ENCODE assay signal across 8 cellular contexts in the genomic region with DNA sequence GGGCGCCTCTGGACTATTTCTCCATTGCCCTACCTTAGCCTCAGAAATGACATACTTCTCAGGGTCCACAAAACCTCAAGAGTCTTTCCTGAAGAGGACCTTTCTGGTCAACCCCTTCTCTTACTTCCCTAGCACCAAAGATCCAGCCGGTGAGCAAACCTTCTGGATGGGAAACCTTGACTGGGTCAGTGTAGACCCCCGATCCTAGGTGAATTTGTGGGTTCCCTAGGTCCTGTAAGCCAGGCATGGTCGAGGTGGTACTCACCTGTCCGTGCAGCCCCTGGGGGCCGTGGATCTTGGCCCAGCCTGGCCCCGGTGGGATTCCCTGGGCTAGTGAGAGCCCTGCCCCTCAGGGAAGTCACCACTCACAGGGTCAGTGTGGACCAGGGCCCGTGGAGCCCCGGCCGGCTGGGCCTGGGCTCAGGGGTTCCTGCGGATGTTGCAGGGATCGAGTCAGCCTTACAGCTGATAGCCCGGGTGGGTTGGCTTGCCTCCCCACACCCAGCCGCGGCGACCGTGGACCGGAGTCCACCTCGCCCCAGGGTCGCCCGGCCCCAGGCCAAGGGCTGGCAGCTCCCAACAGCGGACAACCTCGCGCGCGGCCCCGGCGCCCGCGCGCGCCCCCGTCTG. TPM values are rescaled to one million over a fixed set of nuclear protein-coding genes. Genes with fewer than 3 reads are reported as not detected.
DNase-seq lines count a peak whose midpoint lies in the region; ATAC-seq and TF ChIP-seq lines count a peak whose summit lies in the region.

No MANE protein-coding gene starts in this region.

- H3K36me3 ChIP-seq in PC-3 (ENCODE audit: low read depth, low read length) (peaks cover 19% of the 10 kb centered on the region), neuron (ENCODE audit: insufficient read depth, low read length) (peaks cover 35% of the 10 kb centered on the region)

- H3K27ac ChIP-seq in PC-3 (ENCODE audit: low read length), result no peak overlapping the region

- intact Hi-C loops in PC-3 (cut with micrococcal nuclease), result loop anchor here (1.0 kb wide), 1 partner anchor 20 kb away; no protein-coding TSS in a partner anchor

- no TSS peak for BruUV-seq in PC-3 (replicated peaks; lab: Mats Ljungman, UMichigan)

- H3K9ac ChIP-seq in PC-3 (ENCODE audit: low read length), result peak overlapping the region; percentile 86

- ATAC-seq in GM18511 (IDR thresholded peaks at IDR 0.05; ENCODE audit: unreplicated experiment) (peak; percentile 47), HG02588 (IDR thresholded peaks at IDR 0.05; ENCODE audit: unreplicated experiment) (peak; percentile 39), PC-3 (peak; percentile 26)

- no peaks in the 10 kb centered on the region for H3K9me2 ChIP-seq in PC-3 (replicated peaks; ENCODE audit: low read length)

- H2AFZ ChIP-seq in PC-3 (ENCODE audit: low read length) (peak overlapping the region; percentile 89), neuron (ENCODE audit: low read depth, low read length) (peak overlapping the region; percentile 57)

- H3K9me3 ChIP-seq in PC-3 (ENCODE audit: low read length) (no peaks in the 10 kb centered on the region), neuron (ENCODE audit: low read length) (no peaks in the 10 kb centered on the region)

- H3K4me1 ChIP-seq in PC-3 (ENCODE audit: insufficient read depth, low read length), result peaks cover 17% of the 10 kb centered on the region
- peaks cover 18% of the 10 kb centered on the region for H3K4me1 ChIP-seq in neuron (ENCODE audit: insufficient read depth, low read length)

- H3K4me3 ChIP-seq in PC-3 (ENCODE audit: low read length) (peak overlapping the region; percentile 74), epithelial cell of proximal tubule (ENCODE audit: low read depth, low read length) (peak overlapping the region; percentile 76), neuron (ENCODE audit: low read length) (peak overlapping the region; percentile 60)

- peak overlapping the region; percentile 100 for H3K4me2 ChIP-seq in PC-3 (ENCODE audit: low read length)

- H4K20me1 ChIP-seq in PC-3 (ENCODE audit: low read length), result no peaks in the 10 kb centered on the region

- CTCF ChIA-PET in PC-3 (lab: Charles Lee), result interaction anchor here (0.6 kb wide), 1 partner anchor 22 kb away, joined by 3 read pairs; the partner anchor contains the start of gene ZFAND2B

- peaks cover 51% of the 10 kb centered on the region for H3K79me2 ChIP-seq in PC-3 (ENCODE audit: low read length)

- H3K27me3 ChIP-seq in PC-3 (ENCODE audit: low read length) (no peaks in the 10 kb centered on the region), neuron (ENCODE audit: insufficient read depth, low read length) (no peaks in the 10 kb centered on the region)

- no peak for DNase-seq in PC-3
- no peak for DNase-seq in epithelial cell of proximal tubule (ENCODE audit: low read depth)
- no peak for DNase-seq in A172 (ENCODE audit: low spot score)
- DNase-seq in hepatic stellate cell (ENCODE audit: low spot score), result no peak
- no peak for DNase-seq in activated CD8-positive, alpha-beta memory T cell treated with anti-CD3 and anti-CD28 coated beads, Interleukin-2, amount 50 U/mL, for 4 hours

- peaks cover 4% of the 10 kb centered on the region for H3F3A ChIP-seq in PC-3 (ENCODE audit: low read length, unreplicated experiment)

- no peak for TF ChIP-seq CTCF in PC-3 (conservative IDR thresholded peaks at IDR 0.05; ENCODE audit: low read depth, low read length)
- TF ChIP-seq CTCF in epithelial cell of proximal tubule (conservative IDR thresholded peaks at IDR 0.05; ENCODE audit: low read depth, low read length), result no peak

- POLR2A ChIA-PET in PC-3 (lab: Charles Lee; ENCODE audit: unreplicated experiment), result interaction anchor here (1.2 kb wide), 1 partner anchor 66 kb away, joined by 3 read pairs; no protein-coding TSS in a partner anchor

RNA-seq across cellular contexts. Expression of gene ATG9A, which starts 0.6 kb away (rescaled TPM):
- total RNA-seq in PC-3 (2014; rRNA removed) (59.6 and 77.2 TPM in 2 replicates), epithelial cell of proximal tubule (34.1 and 52.9 TPM in 2 replicates)
- total RNA-seq in A172 (2014; rRNA removed; shearing (Covaris generic)), result 59.0 and 60.7 TPM in 2 replicates

RNA-seq across cellular contexts. Expression of gene ANKZF1, which starts 0.7 kb away (rescaled TPM):
- total RNA-seq in PC-3 (2014; rRNA removed) (67.9 and 78.5 TPM in 2 replicates), epithelial cell of proximal tubule (20.3 and 50.3 TPM in 2 replicates)
- 23.6 and 24.7 TPM in 2 replicates for total RNA-seq in A172 (2014; rRNA removed; shearing (Covaris generic))

RNA-seq across cellular contexts. Expression of gene ABCB6, which starts 10.1 kb away (rescaled TPM):
- total RNA-seq in PC-3 (2014; rRNA removed) (21.1 and 23.9 TPM in 2 replicates), epithelial cell of proximal tubule (9.3 and 11.7 TPM in 2 replicates)
- total RNA-seq in A172 (2014; rRNA removed; shearing (Covaris generic)), result 41.2 and 41.9 TPM in 2 replicates

RNA-seq across cellular contexts. Expression of gene GLB1L, which starts 16.4 kb away (rescaled TPM):
- total RNA-seq in PC-3 (2014; rRNA removed) (6.0 and 6.1 TPM in 2 replicates), epithelial cell of proximal tubule (10.4 and 11.0 TPM in 2 replicates)
- 9.6 and 12.1 TPM in 2 replicates for total RNA-seq in A172 (2014; rRNA removed; shearing (Covaris generic))

RNA-seq across cellular contexts. Expression of gene STK16, which starts 16.4 kb away (rescaled TPM):
- 13.8 and 16.3 TPM in 2 replicates for total RNA-seq in PC-3 (2014; rRNA removed)
- total RNA-seq in epithelial cell of proximal tubule, result 10.1 and 17.5 TPM in 2 replicates
- 16.3 and 23.1 TPM in 2 replicates for total RNA-seq in A172 (2014; rRNA removed; shearing (Covaris generic))
